Comparison of ENCODE assay signal across 8 cellular contexts in genomic region chr12:101759396-101760047, GRCh38. TPM values are rescaled to one million over a fixed set of nuclear protein-coding genes. Genes with fewer than 3 reads are reported as not detected.
A peak's percentile ranks its signal among the peaks of the same experiment; 100 is the strongest.
DNase-seq lines count a peak whose midpoint lies in the region; ATAC-seq, FAIRE-seq and TF ChIP-seq lines count a peak whose summit lies in the region.

No MANE protein-coding gene starts in this region.

- H3F3A ChIP-seq in SU-DHL-6 (ENCODE audit: insufficient read depth): 0 out of 2 replicates have a peak, but pooled peaks cover 6% of the 10 kb centered on the region

- H3K9me3 ChIP-seq in SU-DHL-6 (ENCODE audit: insufficient read depth, low read length) (no peaks in the 10 kb centered on the region), stomach (no peaks in the 10 kb centered on the region)

- TF ChIP-seq POLR2A in stomach (IDR thresholded peaks at IDR 0.05): no peak

- H4K20me1 ChIP-seq in SU-DHL-6 (ENCODE audit: low read depth, low read length): no peaks in the 10 kb centered on the region

- WGBS in stomach, 5 donors: 58 to 64% (median 62%) methylated on average over 5 of the region's 5 CpGs

- no peak overlapping the region for H3K4me3 ChIP-seq in SU-DHL-6 (ENCODE audit: insufficient read depth, low read length, poor library complexity, severe bottlenecking)
- no peak overlapping the region for H3K4me3 ChIP-seq in stomach

- no peaks in the 10 kb centered on the region for H3K9me2 ChIP-seq in SU-DHL-6 (replicated peaks; ENCODE audit: insufficient read depth, low read length)

- H3K36me3 ChIP-seq in SU-DHL-6 (ENCODE audit: low read length) (peaks cover 10% of the 10 kb centered on the region; the same call in 1 of the 2 replicates), stomach (peaks cover 6 to 64% (median 63%) of the 10 kb centered on the region in 4 donors)

- no peak overlapping the region for H2AFZ ChIP-seq in SU-DHL-6 (ENCODE audit: low read depth, low read length, severe bottlenecking)

- TF ChIP-seq CTCF in SU-DHL-6 (IDR thresholded peaks at IDR 0.05; ENCODE audit: insufficient read depth, low read length, poor library complexity, severe bottlenecking): peak; percentile 65
- TF ChIP-seq CTCF in stomach (IDR thresholded peaks at IDR 0.05): peak in 5 of 7 experiments; percentile 56 to 74 (median 71)

- no peaks in the 10 kb centered on the region for H3K79me2 ChIP-seq in SU-DHL-6 (ENCODE audit: insufficient read depth, low read length)

- DNase-seq in NCI-H2107 treated with DMSO at 0.1 percent for 48 hours (lab: John Stamatoyannopoulos, UW; ENCODE audit: unreplicated experiment): peak; percentile 16
- no peak for DNase-seq in NCI-H2107 (lab: John Stamatoyannopoulos, UW)
- DNase-seq in frontal cortex (ENCODE audit: low spot score in 2 of 2): peak in 1 of 2 donors; percentile 24
- DNase-seq in stomach: no peak
- DNase-seq in GF-D8 (lab: John Stamatoyannopoulos, UW): no peak

- no peak overlapping the region for H3K9ac ChIP-seq in SU-DHL-6 (ENCODE audit: low read length)

- peak; percentile 3 for FAIRE-seq in frontal cortex (lab: Jason Lieb, UNC)

- intact Hi-C loops in stomach (cut with DNase I; ENCODE audit: low total_unique reads): loop anchor here (10.0 kb wide), 1 partner anchor 195 kb away; no protein-coding TSS in a partner anchor

- no peaks in the 10 kb centered on the region for H3K27me3 ChIP-seq in SU-DHL-6 (ENCODE audit: low read length)
- H3K27me3 ChIP-seq in stomach: no peaks in the 10 kb centered on the region

- H3K4me2 ChIP-seq in SU-DHL-6 (ENCODE audit: low read depth, low read length, poor library complexity, severe bottlenecking): no peak overlapping the region

- no peak for TF ChIP-seq EP300 in stomach (IDR thresholded peaks at IDR 0.05)

- H3K27ac ChIP-seq in SU-DHL-6 (ENCODE audit: low read depth, low read length) (no peak overlapping the region), stomach (no peak overlapping the region)

- H3K4me1 ChIP-seq in stomach: peaks cover 0 to 5% (median 0%) of the 10 kb centered on the region in 4 donors

- ATAC-seq in HG03432 (IDR thresholded peaks at IDR 0.05; ENCODE audit: unreplicated experiment): peak; percentile 62
- no peak for ATAC-seq in GM21526 (IDR thresholded peaks at IDR 0.05; ENCODE audit: low FRiP score, unreplicated experiment)

RNA-seq across cellular contexts. Expression of gene SYCP3, which starts 20.3 kb away (rescaled TPM):
- total RNA-seq in frontal cortex (0.82 TPM), stomach (under 1 TPM in 1 of 5 donors, not detected in 4; 0.89 TPM)
- polyA plus RNA-seq in stomach: under 1 TPM in 1 of 3 donors, not detected in 2; 0.28 TPM
